In the genomic region with DNA sequence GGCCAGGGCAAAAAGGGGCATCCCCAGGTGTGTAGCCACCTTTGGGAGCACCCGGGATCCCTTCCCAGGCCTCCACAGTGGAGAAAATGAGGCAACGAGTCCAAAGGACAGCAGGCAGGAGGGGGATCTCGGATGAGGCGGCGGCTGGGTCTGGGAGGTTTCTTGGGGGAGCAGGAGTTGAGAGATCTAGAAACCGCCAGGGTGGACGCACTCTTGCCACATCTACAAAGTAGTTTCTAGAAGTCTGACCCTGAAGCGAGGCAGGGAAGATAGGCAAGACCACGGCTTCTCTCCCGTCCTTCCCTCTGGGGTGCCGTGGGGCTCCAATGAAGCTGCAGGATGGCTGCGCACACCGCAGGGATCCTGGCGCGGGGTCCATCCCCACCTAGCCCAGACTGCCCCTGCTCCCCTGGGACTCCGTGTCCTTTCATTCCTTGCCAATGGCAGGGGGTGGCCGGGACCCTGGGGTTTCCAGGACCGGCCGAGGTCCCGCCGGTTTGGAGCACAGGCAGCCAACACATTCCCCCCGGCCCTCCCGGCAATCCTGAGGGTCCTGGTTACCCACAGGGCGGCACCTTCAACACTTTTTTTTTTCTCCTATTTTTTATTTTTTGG, we compare ENCODE assay signal across 1 cellular context.
TF ChIP-seq lines count a peak whose summit lies in the region.

No MANE protein-coding gene starts in this region.

TF ChIP-seq in H1, 55 proteins besides CTCF, POLR2A, EP300 and RAD21:
- TF ChIP-seq BCL11A (IDR thresholded peaks at IDR 0.05; ENCODE audit: low read depth in 2 of 2, low read length in 2 of 2) (no peak), CREB1 (IDR thresholded peaks at IDR 0.05) (no peak), POLR2AphosphoS5 (IDR thresholded peaks at IDR 0.05; ENCODE audit: low read depth, low read length) (peak; percentile 44; the same call in 1 of the 2 replicates), SIN3A (conservative IDR thresholded peaks at IDR 0.05 in 1 of 2, IDR thresholded peaks at IDR 0.05 in 1 of 2; ENCODE audit: low read depth in 1 of 2, low read length in 2 of 2) (no peak), RNF2 (IDR thresholded peaks at IDR 0.05; ENCODE audit: borderline replicate concordance, low read depth, low read length, missing control alignments, poor library complexity, severe bottlenecking) (no peak), KDM5A (IDR thresholded peaks at IDR 0.05; ENCODE audit: low read length) (no peak), SP4 (IDR thresholded peaks at IDR 0.05; ENCODE audit: low read length) (no peak), SAP30 (IDR thresholded peaks at IDR 0.05; ENCODE audit: insufficient read depth, insufficient replicate concordance, low read length) (no peak)
